In the genomic region with DNA sequence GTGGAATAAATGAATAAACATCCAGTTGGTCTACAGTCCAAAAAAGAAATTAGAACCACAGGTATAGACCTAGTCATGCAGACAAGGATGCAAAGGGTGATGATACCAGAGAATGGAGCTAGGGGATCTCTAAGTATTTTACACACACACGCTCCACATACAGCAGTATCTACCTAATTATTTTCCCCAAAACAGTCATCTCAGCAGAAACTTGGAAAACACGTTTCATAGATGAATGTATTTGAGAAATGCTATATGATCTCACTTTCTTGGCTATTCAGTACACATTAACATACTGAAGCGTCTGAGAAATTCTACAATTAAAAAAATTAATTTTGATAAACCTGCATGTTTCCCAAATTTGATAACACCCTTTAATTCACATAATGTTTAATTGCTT, we compare ENCODE assay signal across 5 cellular contexts.
"Had no signal": no experiment of that assay in that cellular context is flagged by ENCODE, and none has a peak within 500 bp of the region (broad histone marks: within the 10 kb centered on the region; RNA-seq: fewer than 3 reads in every experiment).

No MANE protein-coding gene starts in this region.

- FAIRE-seq: HTR-8/SVneo had no signal

- DNase-seq: IMR-90, KBM-7, KG1 had no signal

- H3K27ac ChIP-seq: HL-60 had no signal
